Comparison of ENCODE assay signal across 1 cellular context in genomic region chr4:3530051-3530450, GRCh38.
TF ChIP-seq lines count a peak whose summit lies in the region.

No MANE protein-coding gene starts in this region.

TF ChIP-seq in GM12878, 131 proteins besides CTCF, POLR2A, EP300 and RAD21:
- TF ChIP-seq HSF1 (IDR thresholded peaks at IDR 0.05; ENCODE audit: low read depth, low read length) (no peak), TBL1XR1 (IDR thresholded peaks at IDR 0.05; ENCODE audit: low read depth, low read length) (no peak), ASH2L (IDR thresholded peaks at IDR 0.05; ENCODE audit: borderline replicate concordance, low read depth) (no peak), FOXM1 (IDR thresholded peaks at IDR 0.05; ENCODE audit: low read depth, low read length) (no peak), SIX5 (IDR thresholded peaks at IDR 0.05; ENCODE audit: low read depth, low read length, severe bottlenecking) (no peak), ZBTB33 (IDR thresholded peaks at IDR 0.05) (no peak), POLR2AphosphoS5 (IDR thresholded peaks at IDR 0.05; ENCODE audit: low read length) (no peak), YBX1 (IDR thresholded peaks at IDR 0.05) (no peak), PBX3 (IDR thresholded peaks at IDR 0.05; ENCODE audit: insufficient replicate concordance, low read depth, low read length) (no peak)
